9 cellular contexts compared by ENCODE assay signal in genomic region chr5:150758210-150758533, GRCh38. TPM values are rescaled to one million over a fixed set of nuclear protein-coding genes. Genes with fewer than 3 reads are reported as not detected.
DNase-seq lines count a peak whose midpoint lies in the region; ATAC-seq, FAIRE-seq and TF ChIP-seq lines count a peak whose summit lies in the region.
"Had no signal": no experiment of that assay in that cellular context is flagged by ENCODE, and none has a peak within 500 bp of the region (broad histone marks: within the 10 kb centered on the region; RNA-seq: fewer than 3 reads in every experiment).

No MANE protein-coding gene starts in this region.

- dilution Hi-C loops in keratinocyte (cut with MboI; ENCODE audit: extremely low pct_ligation_motif_present, low sequenced_read_pairs), result no loop called here

- peaks cover 6% of the 10 kb centered on the region for H3K27me3 Mint-ChIP-seq in activated B cell treated with CpG ODN at 0.5 μM for 24 hours
- H3K27me3 Mint-ChIP-seq in activated T-helper 1 cell treated with anti-CD3 and anti-CD28 coated beads, Interleukin-12 subunit alpha, Interleukin-12 subunit beta, Interleukin-2, Interleukin-4 antibody, amounts not matched to agents 30 ng/mL and 10 ng/mL and 1 ng/mL, durations not matched to agents 14 hours and 24 hours and 36 hours (ENCODE audit: insufficient read depth), result peaks cover 2% of the 10 kb centered on the region

- DNase-seq in activated B cell treated with CpG ODN at 0.5 μM for 24 hours, result no peak
- no peak for DNase-seq in keratinocyte (ENCODE audit: low read depth, low spot score)
- DNase-seq in tibial artery, result no peak
- no peak for DNase-seq in DMS79 (lab: John Stamatoyannopoulos, UW)
- DNase-seq in activated T-helper 1 cell treated with anti-CD3 and anti-CD28 coated beads, Interleukin-12 subunit alpha, Interleukin-12 subunit beta, Interleukin-2, Interleukin-4 antibody, amounts not matched to agents 30 ng/mL and 10 ng/mL and 1 ng/mL, durations not matched to agents 14 hours and 24 hours and 36 hours (ENCODE audit: low spot score), result no peak

- H3K9ac ChIP-seq in keratinocyte (ENCODE audit: control insufficient read depth, extremely low read depth, insufficient read depth, low read length), result peak overlapping the region; percentile 89

- H3K27ac ChIP-seq in keratinocyte (ENCODE audit: control insufficient read depth, insufficient read depth, low read length) (peak overlapping the region; percentile 93), tibial artery (peak overlapping the region; percentile 86 to 91)

- peak overlapping the region; percentile 63 for H3K4me2 ChIP-seq in keratinocyte (ENCODE audit: control insufficient read depth, extremely low read depth, insufficient read depth, low read depth, low read length)

- CTCF ChIA-PET in activated B cell treated with CpG ODN at 0.5 μM for 24 hours (lab: Charles Lee), result no interaction called here

- H3K36me3 Mint-ChIP-seq in activated B cell treated with CpG ODN at 0.5 μM for 24 hours (ENCODE audit: low read depth), result peaks cover 33% of the 10 kb centered on the region
- peaks cover 30% of the 10 kb centered on the region for H3K36me3 Mint-ChIP-seq in activated T-helper 1 cell treated with anti-CD3 and anti-CD28 coated beads, Interleukin-12 subunit alpha, Interleukin-12 subunit beta, Interleukin-2, Interleukin-4 antibody, amounts not matched to agents 30 ng/mL and 10 ng/mL and 1 ng/mL, durations not matched to agents 14 hours and 24 hours and 36 hours (ENCODE audit: low read depth)

- H3K4me3 Mint-ChIP-seq in activated B cell treated with CpG ODN at 0.5 μM for 24 hours, result no peak overlapping the region
- H3K4me3 Mint-ChIP-seq in activated T-helper 1 cell treated with anti-CD3 and anti-CD28 coated beads, Interleukin-12 subunit alpha, Interleukin-12 subunit beta, Interleukin-2, Interleukin-4 antibody, amounts not matched to agents 30 ng/mL and 10 ng/mL and 1 ng/mL, durations not matched to agents 14 hours and 24 hours and 36 hours, result no peak overlapping the region
- H3K4me3 Mint-ChIP-seq: T-helper 1 cell treated with Interleukin-12 subunit alpha and Interleukin-12 subunit beta and Interleukin-4 antibody, amounts not matched to agents 30 μg/mL and 1 μg/mL, for 36 hours had no signal

- H3K27ac Mint-ChIP-seq in activated B cell treated with CpG ODN at 0.5 μM for 24 hours, result no peak overlapping the region
- H3K27ac Mint-ChIP-seq in activated T-helper 1 cell treated with anti-CD3 and anti-CD28 coated beads, Interleukin-12 subunit alpha, Interleukin-12 subunit beta, Interleukin-2, Interleukin-4 antibody, amounts not matched to agents 30 ng/mL and 10 ng/mL and 1 ng/mL, durations not matched to agents 14 hours and 24 hours and 36 hours, result no peak overlapping the region
- H3K27ac Mint-ChIP-seq: T-helper 1 cell treated with Interleukin-12 subunit alpha and Interleukin-12 subunit beta and Interleukin-4 antibody, amounts not matched to agents 30 μg/mL and 1 μg/mL, for 36 hours had no signal

- intact Hi-C loops in activated B cell treated with CpG ODN at 0.5 μM for 24 hours (cut with micrococcal nuclease) (loop anchor here (1.0 to 5.0 kb wide), 6 partner anchors 22 to 1014 kb away; partner anchors contain the start of genes G3BP1 and GM2A), tibial artery (cut with DNase I; ENCODE audit: low total_unique reads) (loop anchor here (1.0 kb wide), 1 partner anchor 22 kb away; no protein-coding TSS in a partner anchor)
- intact Hi-C loops in activated T-helper 1 cell treated with anti-CD3 and anti-CD28 coated beads, Interleukin-12 subunit alpha, Interleukin-12 subunit beta, Interleukin-2, Interleukin-4 antibody, amounts not matched to agents 30 ng/mL and 10 ng/mL and 1 ng/mL, durations not matched to agents 14 hours and 24 hours and 36 hours (cut with micrococcal nuclease), result loop anchor here (1.0 to 5.0 kb wide), 10 partner anchors 16 to 1014 kb away; partner anchors contain the start of genes G3BP1, GM2A, RBM22 and TCOF1

- peaks cover 44% of the 10 kb centered on the region for H3K79me2 ChIP-seq in keratinocyte (ENCODE audit: control insufficient read depth, insufficient read depth, low read length)

- H3K4me3 ChIP-seq in keratinocyte (ENCODE audit: control insufficient read depth in 2 of 3, extremely low read depth in 1 of 3, insufficient read depth in 2 of 3, low read depth in 1 of 3, low read length in 3 of 3) (peak overlapping the region; percentile 65 to 87 (median 73)), tibial artery (peak overlapping the region; percentile 62)

- ATAC-seq in GM18870 (IDR thresholded peaks at IDR 0.05; ENCODE audit: unreplicated experiment) (peak; percentile 7), HG02943 (IDR thresholded peaks at IDR 0.05; ENCODE audit: low read depth, unreplicated experiment) (peak; percentile 17), activated B cell treated with CpG ODN at 0.5 μM for 24 hours (ENCODE audit: low read depth) (peak; percentile 2), GM18520 (IDR thresholded peaks at IDR 0.05; ENCODE audit: unreplicated experiment) (no peak)

- H3K9me3 Mint-ChIP-seq in activated B cell treated with CpG ODN at 0.5 μM for 24 hours, result no peaks in the 10 kb centered on the region
- no peaks in the 10 kb centered on the region for H3K9me3 Mint-ChIP-seq in activated T-helper 1 cell treated with anti-CD3 and anti-CD28 coated beads, Interleukin-12 subunit alpha, Interleukin-12 subunit beta, Interleukin-2, Interleukin-4 antibody, amounts not matched to agents 30 ng/mL and 10 ng/mL and 1 ng/mL, durations not matched to agents 14 hours and 24 hours and 36 hours
- H3K9me3 Mint-ChIP-seq: T-helper 1 cell treated with Interleukin-12 subunit alpha and Interleukin-12 subunit beta and Interleukin-4 antibody, amounts not matched to agents 30 μg/mL and 1 μg/mL, for 36 hours had no signal

- TF ChIP-seq CTCF in activated B cell treated with CpG ODN at 0.5 μM for 24 hours (IDR thresholded peaks at IDR 0.05), result no peak
- no peak for TF ChIP-seq CTCF in keratinocyte (optimal IDR thresholded peaks at IDR 0.05 in 1 of 3, IDR thresholded peaks at IDR 0.05 in 1 of 3, conservative IDR thresholded peaks at IDR 0.05 in 1 of 3; ENCODE audit: extremely low read depth in 1 of 3, insufficient read depth in 2 of 3, low read length in 3 of 3)
- TF ChIP-seq CTCF in tibial artery (IDR thresholded peaks at IDR 0.05), result no peak

- H3K4me1 ChIP-seq in keratinocyte (ENCODE audit: control insufficient read depth, extremely low read depth, insufficient read depth, low read length), result peaks cover 20% of the 10 kb centered on the region
- peaks cover 0 to 29% (median 17%) of the 10 kb centered on the region in 4 donors for H3K4me1 ChIP-seq in tibial artery

- peak overlapping the region; percentile 39 for H2AFZ ChIP-seq in keratinocyte (ENCODE audit: control insufficient read depth, low read length)

- H4K20me1 ChIP-seq in keratinocyte (ENCODE audit: control insufficient read depth, extremely low read depth, insufficient read depth, low read length), result no peaks in the 10 kb centered on the region

- POLR2A ChIA-PET in activated B cell treated with CpG ODN at 0.5 μM for 24 hours (lab: Charles Lee), result interaction anchor here (0.6 to 2.3 kb wide), 14 partner anchors 17 to 1751 kb away, joined by 3 to 21 read pairs (median 4); partner anchors contain the start of genes G3BP1, GM2A, IRGM and RBM22

- peaks cover 8 to 19% of the 10 kb centered on the region in 2 experiments for H3K36me3 ChIP-seq in keratinocyte (ENCODE audit: control insufficient read depth in 2 of 2, extremely low read depth in 1 of 2, insufficient read depth in 2 of 2, low read length in 2 of 2)
- H3K36me3 ChIP-seq in tibial artery, result peaks cover 22 to 31% (median 30%) of the 10 kb centered on the region in 3 donors

- no peaks in the 10 kb centered on the region for H3K27me3 ChIP-seq in keratinocyte (ENCODE audit: control insufficient read depth, extremely low read depth, insufficient read depth, low read length)
- peaks cover 0 to 2% of the 10 kb centered on the region in 2 donors for H3K27me3 ChIP-seq in tibial artery

- H3K9me1 ChIP-seq in keratinocyte (ENCODE audit: control insufficient read depth, extremely low read depth, insufficient read depth, low read length), result no peaks in the 10 kb centered on the region

- FAIRE-seq in keratinocyte (lab: Jason Lieb, UNC), result no peak

- H3K9me3 ChIP-seq in keratinocyte (ENCODE audit: control insufficient read depth, low read depth, low read length), result no peaks in the 10 kb centered on the region
- H3K9me3 ChIP-seq in tibial artery, result no peaks in the 10 kb centered on the region

- peaks cover 22% of the 10 kb centered on the region for H3K4me1 Mint-ChIP-seq in activated B cell treated with CpG ODN at 0.5 μM for 24 hours
- peaks cover 40% of the 10 kb centered on the region for H3K4me1 Mint-ChIP-seq in activated T-helper 1 cell treated with anti-CD3 and anti-CD28 coated beads, Interleukin-12 subunit alpha, Interleukin-12 subunit beta, Interleukin-2, Interleukin-4 antibody, amounts not matched to agents 30 ng/mL and 10 ng/mL and 1 ng/mL, durations not matched to agents 14 hours and 24 hours and 36 hours (ENCODE audit: low read depth)

RNA-seq across cellular contexts. Expression of gene DCTN4, which starts 0.6 kb away (rescaled TPM):
- 49.0 and 49.8 TPM in 2 replicates for total RNA-seq in activated B cell treated with CpG ODN at 0.5 μM for 24 hours
- polyA plus RNA-seq in keratinocyte, result 37.7 to 46.4 TPM (median 44.3 TPM) in 3 replicates
- polyA plus RNA-seq in keratinocyte (2011; ENCODE audit: low read depth), result 32.4 TPM
- polyA plus RNA-seq in keratinocyte (2011; cell fraction: cytosol; rRNA removed), result 42.2 and 56.1 TPM in 2 replicates
- polyA plus RNA-seq in keratinocyte (2011; cell fraction: nucleus; rRNA removed), result 48.2 and 48.7 TPM in 2 replicates
- 19.1 and 26.3 TPM in 2 replicates for polyA plus RNA-seq in keratinocyte (2012; ENCODE audit: low replicate concordance)
- polyA minus RNA-seq in keratinocyte, result 55.7 to 69.8 TPM (median 68.1 TPM) in 3 replicates
- 32.0 TPM for polyA minus RNA-seq in keratinocyte (2011; cell fraction: cytosol; rRNA and poly(A)+ RNA removed)
- 35.3 and 58.6 TPM in 2 replicates for polyA minus RNA-seq in keratinocyte (2011; cell fraction: nucleus; rRNA and poly(A)+ RNA removed)
- total RNA-seq in activated T-helper 1 cell treated with anti-CD3 and anti-CD28 coated beads, Interleukin-12 subunit alpha, Interleukin-12 subunit beta, Interleukin-2, Interleukin-4 antibody, amounts not matched to agents 30 ng/mL and 10 ng/mL and 1 ng/mL, durations not matched to agents 14 hours and 24 hours and 36 hours, result 42.3 and 46.4 TPM in 2 replicates

RNA-seq across cellular contexts. Expression of gene SMIM3, which starts 20.4 kb away (rescaled TPM):
- total RNA-seq in activated B cell treated with CpG ODN at 0.5 μM for 24 hours, result 0.22 TPM in 1 of 2 replicates, not detected in the other
- 21.1 to 37.0 TPM (median 29.7 TPM) in 3 replicates for polyA plus RNA-seq in keratinocyte
- polyA plus RNA-seq in keratinocyte (2011; ENCODE audit: low read depth), result 18.5 TPM
- 32.6 and 36.5 TPM in 2 replicates for polyA plus RNA-seq in keratinocyte (2011; cell fraction: cytosol; rRNA removed)
- 15.8 and 17.0 TPM in 2 replicates for polyA plus RNA-seq in keratinocyte (2011; cell fraction: nucleus; rRNA removed)
- 19.2 TPM in 2 replicates for polyA plus RNA-seq in keratinocyte (2012; ENCODE audit: low replicate concordance)
- polyA minus RNA-seq in keratinocyte, result 11.4 to 14.1 TPM (median 12.1 TPM) in 3 replicates
- 12.9 TPM for polyA minus RNA-seq in keratinocyte (2011; cell fraction: cytosol; rRNA and poly(A)+ RNA removed)
- polyA minus RNA-seq in keratinocyte (2011; cell fraction: nucleus; rRNA and poly(A)+ RNA removed), result 3.0 and 4.4 TPM in 2 replicates
- 12.8 and 13.4 TPM in 2 replicates for total RNA-seq in activated T-helper 1 cell treated with anti-CD3 and anti-CD28 coated beads, Interleukin-12 subunit alpha, Interleukin-12 subunit beta, Interleukin-2, Interleukin-4 antibody, amounts not matched to agents 30 ng/mL and 10 ng/mL and 1 ng/mL, durations not matched to agents 14 hours and 24 hours and 36 hours

RNA-seq across cellular contexts. Expression of gene RBM22, which starts 57.3 kb away (rescaled TPM):
- total RNA-seq in activated B cell treated with CpG ODN at 0.5 μM for 24 hours, result 74.0 and 74.1 TPM in 2 replicates
- polyA plus RNA-seq in keratinocyte, result 26.2 to 52.4 TPM (median 34.7 TPM) in 3 replicates
- polyA plus RNA-seq in keratinocyte (2011; ENCODE audit: low read depth), result 14.5 TPM
- 25.8 and 36.0 TPM in 2 replicates for polyA plus RNA-seq in keratinocyte (2011; cell fraction: cytosol; rRNA removed)
- 45.2 and 60.3 TPM in 2 replicates for polyA plus RNA-seq in keratinocyte (2011; cell fraction: nucleus; rRNA removed)
- 30.2 and 31.3 TPM in 2 replicates for polyA plus RNA-seq in keratinocyte (2012; ENCODE audit: low replicate concordance)
- 15.3 to 29.9 TPM (median 20.9 TPM) in 3 replicates for polyA minus RNA-seq in keratinocyte
- 17.8 TPM for polyA minus RNA-seq in keratinocyte (2011; cell fraction: cytosol; rRNA and poly(A)+ RNA removed)
- polyA minus RNA-seq in keratinocyte (2011; cell fraction: nucleus; rRNA and poly(A)+ RNA removed), result 15.5 and 23.2 TPM in 2 replicates
- 77.5 and 81.9 TPM in 2 replicates for total RNA-seq in activated T-helper 1 cell treated with anti-CD3 and anti-CD28 coated beads, Interleukin-12 subunit alpha, Interleukin-12 subunit beta, Interleukin-2, Interleukin-4 antibody, amounts not matched to agents 30 ng/mL and 10 ng/mL and 1 ng/mL, durations not matched to agents 14 hours and 24 hours and 36 hours

Comparison
In these comparisons a context has a peak if more than half of its experiments do, and no peak if none do; other contexts are left out.
1. RNA of gene SMIM3, which starts 20.4 kb away (total RNA-seq): 12.8 to 13.4 TPM in activated T-helper 1 cell treated with anti-CD3 and anti-CD28 coated beads, Interleukin-12 subunit alpha, Interleukin-12 subunit beta, Interleukin-2, Interleukin-4 antibody, amounts not matched to agents 30 ng/mL and 10 ng/mL and 1 ng/mL, durations not matched to agents 14 hours and 24 hours and 36 hours; 0.22 TPM in activated B cell treated with CpG ODN at 0.5 μM for 24 hours; every median in the first group is over 10 times any median in the second.